2 cellular contexts compared by ENCODE assay signal in genomic region chr22:45235101-45235777, GRCh38.
TF ChIP-seq lines count a peak whose summit lies in the region.

No MANE protein-coding gene starts in this region.

TF ChIP-seq in H1, 55 proteins besides CTCF, POLR2A, EP300 and RAD21 (continued from another document):
- TF ChIP-seq CBX5 (IDR thresholded peaks at IDR 0.05; ENCODE audit: low read depth, low read length) (no peak), SAP30 (IDR thresholded peaks at IDR 0.05; ENCODE audit: insufficient read depth, insufficient replicate concordance, low read length) (no peak), HDAC2 (IDR thresholded peaks at IDR 0.05; ENCODE audit: borderline replicate concordance in 1 of 2, low read depth in 2 of 2, low read length in 2 of 2) (no peak), PHF8 (conservative IDR thresholded peaks at IDR 0.05; ENCODE audit: low read depth, low read length) (no peak)

TF ChIP-seq in WTC11, 78 proteins besides CTCF, POLR2A, EP300 and RAD21 (continued from another document):
- TF ChIP-seq PRDM15 (CRISPR knock-in tag; IDR thresholded peaks at IDR 0.05) (no peak), ZNF121 (CRISPR knock-in tag; IDR thresholded peaks at IDR 0.05) (no peak), ZNF232 (CRISPR knock-in tag; IDR thresholded peaks at IDR 0.05) (no peak), TEAD4 (CRISPR knock-in tag; IDR thresholded peaks at IDR 0.05) (no peak), CDX4 (CRISPR knock-in tag; IDR thresholded peaks at IDR 0.05; ENCODE audit: borderline replicate concordance) (no peak), ATF1 (CRISPR knock-in tag; IDR thresholded peaks at IDR 0.05) (no peak), ERG (CRISPR knock-in tag; IDR thresholded peaks at IDR 0.05) (no peak), SMAD3 (CRISPR knock-in tag; IDR thresholded peaks at IDR 0.05; ENCODE audit: borderline replicate concordance) (no peak), NR2C2 (CRISPR knock-in tag; IDR thresholded peaks at IDR 0.05) (no peak), TEAD1 (CRISPR knock-in tag; IDR thresholded peaks at IDR 0.05) (no peak), TP53 (CRISPR knock-in tag; IDR thresholded peaks at IDR 0.05) (no peak), FOXJ3 (CRISPR knock-in tag; IDR thresholded peaks at IDR 0.05; ENCODE audit: borderline replicate concordance) (no peak)
